Comparison of ENCODE assay signal across 8 cellular contexts in genomic region chr10:11684341-11684716, GRCh38. TPM values are rescaled to one million over a fixed set of nuclear protein-coding genes. Genes with fewer than 3 reads are reported as not detected.
DNase-seq lines count a peak whose midpoint lies in the region; ATAC-seq and TF ChIP-seq lines count a peak whose summit lies in the region.
"Not testable (repeated sequence)": the region's sequence is repeated elsewhere in the genome, so short reads cannot be mapped to it uniquely, and the experiment has no call there.

No MANE protein-coding gene starts in this region.

- ATAC-seq in GM19397 (IDR thresholded peaks at IDR 0.05; ENCODE audit: unreplicated experiment) (peak; percentile 20), HG02840 (IDR thresholded peaks at IDR 0.05; ENCODE audit: low FRiP score, unreplicated experiment) (peak; percentile 19)

- H3K4me1 Mint-ChIP-seq in Caco-2 (ENCODE audit: low read depth, unreplicated experiment): peaks cover 64% of the 10 kb centered on the region
- H3K4me1 Mint-ChIP-seq in activated CD4-positive, alpha-beta T cell treated with anti-CD3 and anti-CD28 coated beads, Interleukin-2, amount 10 ng/mL, durations not matched to agents 7 days and 5 days: peaks cover 43% of the 10 kb centered on the region

- TF ChIP-seq CTCF in Caco-2 (IDR thresholded peaks at IDR 0.05; ENCODE audit: insufficient read depth in 1 of 2, low read depth in 1 of 2, low read length in 1 of 2, severe bottlenecking in 1 of 2, unreplicated experiment in 1 of 2); KMS-11 (conservative IDR thresholded peaks at IDR 0.05; ENCODE audit: low read depth, low read length): not testable (repeated sequence)

- CTCF ChIA-PET in Caco-2 (lab: Charles Lee): not testable (repeated sequence)
- CTCF ChIA-PET in activated CD4-positive, alpha-beta T cell treated with anti-CD3 and anti-CD28 coated beads, Interleukin-2, amount 10 ng/mL, durations not matched to agents 7 days and 5 days (lab: Charles Lee): interaction anchor here (0.7 to 0.9 kb wide), 2 partner anchors 26 to 41 kb away, joined by 3 read pairs; no protein-coding TSS in a partner anchor

- H3K4me1 ChIP-seq in Caco-2: peaks cover 63% of the 10 kb centered on the region
- peaks cover 25% of the 10 kb centered on the region for H3K4me1 ChIP-seq in KMS-11 (ENCODE audit: low read depth, poor library complexity, severe bottlenecking)
- H3K4me1 ChIP-seq in mononuclear cell (ENCODE audit: insufficient read depth, low read length): peaks cover 71% of the 10 kb centered on the region

- peak overlapping the region; percentile 58 for H3K4me3 Mint-ChIP-seq in Caco-2 (ENCODE audit: unreplicated experiment)
- peak overlapping the region; percentile 74 for H3K4me3 Mint-ChIP-seq in activated CD4-positive, alpha-beta T cell treated with anti-CD3 and anti-CD28 coated beads, Interleukin-2, amount 10 ng/mL, durations not matched to agents 7 days and 5 days

- not testable (repeated sequence) for H3K4me3 ChIP-seq in Caco-2 (ENCODE audit: low read depth, low read length); KMS-11 (IDR thresholded peaks at IDR 0.05; ENCODE audit: insufficient read depth, low read depth, low read length)
- H3K4me3 ChIP-seq in mononuclear cell (ENCODE audit: low read length): peak overlapping the region; percentile 29

- POLR2A ChIA-PET in Caco-2 (lab: Charles Lee): not testable (repeated sequence)
- POLR2A ChIA-PET in activated CD4-positive, alpha-beta T cell treated with anti-CD3 and anti-CD28 coated beads, Interleukin-2, amount 10 ng/mL, durations not matched to agents 7 days and 5 days (lab: Charles Lee): interaction anchor here (1.3 kb wide), 1 partner anchor 26 kb away, joined by 3 read pairs; no protein-coding TSS in a partner anchor

- H4K20me1 ChIP-seq in KMS-11 (ENCODE audit: insufficient read depth): not testable (repeated sequence)

- DNase-seq in Caco-2; substantia nigra (lab: John Stamatoyannopoulos, UW): not testable (repeated sequence)
- peak; percentile 14 for DNase-seq in activated CD4-positive, alpha-beta T cell treated with anti-CD3 and anti-CD28 coated beads, Interleukin-2, amount 10 ng/mL, durations not matched to agents 7 days and 5 days

- BruUV-seq in Caco-2 (replicated peaks; lab: Mats Ljungman, UMichigan): not testable (repeated sequence)

- not testable (repeated sequence) for H3K27me3 ChIP-seq in Caco-2 (replicated peaks; ENCODE audit: control insufficient read depth, insufficient read depth, low read length); KMS-11 (ENCODE audit: insufficient read depth, low read depth); mononuclear cell (ENCODE audit: insufficient read depth, low read length)

- not testable (repeated sequence) for H3K36me3 ChIP-seq in Caco-2 (ENCODE audit: control insufficient read depth, insufficient read depth, low read length); KMS-11 (ENCODE audit: insufficient read depth)

- not testable (repeated sequence) for H3K79me2 ChIP-seq in KMS-11 (ENCODE audit: insufficient read depth, low read depth)

- peak overlapping the region; percentile 63; the same call in 1 of the 2 replicates for H3K9ac ChIP-seq in KMS-11

- H3K27ac Mint-ChIP-seq in Caco-2 (ENCODE audit: unreplicated experiment): peak overlapping the region; percentile 99
- peak overlapping the region; percentile 99 for H3K27ac Mint-ChIP-seq in activated CD4-positive, alpha-beta T cell treated with anti-CD3 and anti-CD28 coated beads, Interleukin-2, amount 10 ng/mL, durations not matched to agents 7 days and 5 days

- peak overlapping the region; percentile 96; the same call in 1 of the 2 replicates for H2AFZ ChIP-seq in KMS-11 (ENCODE audit: low read depth)

- H3K9me3 ChIP-seq in Caco-2; mononuclear cell (ENCODE audit: low read depth, low read length): not testable (repeated sequence)

- not testable (repeated sequence) for H3K27me3 Mint-ChIP-seq in Caco-2 (ENCODE audit: insufficient read depth, unreplicated experiment)
- peaks cover 24% of the 10 kb centered on the region for H3K27me3 Mint-ChIP-seq in activated CD4-positive, alpha-beta T cell treated with anti-CD3 and anti-CD28 coated beads, Interleukin-2, amount 10 ng/mL, durations not matched to agents 7 days and 5 days

- intact Hi-C loops in Caco-2 (cut with micrococcal nuclease; ENCODE audit: unreplicated experiment): loop anchor here (2.0 kb wide), 1 partner anchor 82 kb away; no protein-coding TSS in a partner anchor

- peak overlapping the region; percentile 94 for H3K4me2 ChIP-seq in KMS-11

- H3K36me3 Mint-ChIP-seq in Caco-2 (ENCODE audit: insufficient read depth, unreplicated experiment): peaks cover 20% of the 10 kb centered on the region
- H3K36me3 Mint-ChIP-seq in activated CD4-positive, alpha-beta T cell treated with anti-CD3 and anti-CD28 coated beads, Interleukin-2, amount 10 ng/mL, durations not matched to agents 7 days and 5 days (ENCODE audit: low read depth): not testable (repeated sequence)

- H3K27ac ChIP-seq in KMS-11: peak overlapping the region; percentile 81; the same call in 1 of the 2 replicates
- peak overlapping the region; percentile 32 for H3K27ac ChIP-seq in cingulate gyrus (ENCODE audit: low read depth, low read length)
- peak overlapping the region; percentile 63 for H3K27ac ChIP-seq in substantia nigra (ENCODE audit: low read depth, low read length, poor library complexity, severe bottlenecking)

- not testable (repeated sequence) for H3K9me3 Mint-ChIP-seq in Caco-2 (ENCODE audit: unreplicated experiment); activated CD4-positive, alpha-beta T cell treated with anti-CD3 and anti-CD28 coated beads, Interleukin-2, amount 10 ng/mL, durations not matched to agents 7 days and 5 days

RNA-seq across cellular contexts. Expression of gene ECHDC3, which starts 57.9 kb away (rescaled TPM):
- total RNA-seq in Caco-2 (2022): 27.9 and 30.1 TPM in 2 replicates
- 1 to 10 TPM; 1.0 to 1.1 TPM for total RNA-seq in activated CD4-positive, alpha-beta T cell treated with anti-CD3 and anti-CD28 coated beads, Interleukin-2, amount 10 ng/mL, durations not matched to agents 7 days and 5 days
- 2.6 TPM for total RNA-seq in mononuclear cell
